ENCODE assay signal across 8 cellular contexts in the genomic region with DNA sequence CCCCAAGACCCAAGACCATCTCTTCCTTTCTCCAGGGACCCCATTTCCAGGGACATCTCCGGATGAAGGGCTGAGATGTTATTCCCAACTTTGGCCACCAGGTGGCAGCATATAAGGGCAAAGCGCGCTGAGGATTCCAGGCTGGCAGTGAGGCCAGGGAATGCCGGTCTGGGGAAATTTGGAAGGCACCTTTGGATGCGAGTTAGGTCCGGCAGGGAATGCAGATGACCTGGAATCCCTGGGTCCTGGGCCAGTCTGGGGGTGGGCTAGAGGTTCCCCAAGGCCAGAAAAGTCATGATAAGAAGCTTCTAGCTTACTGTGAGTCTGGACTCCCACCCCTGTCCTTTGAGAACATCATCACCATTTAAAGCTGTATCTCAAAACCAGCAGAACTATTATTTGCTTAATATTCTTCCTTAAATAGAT. TPM values are rescaled to one million over a fixed set of nuclear protein-coding genes. Genes with fewer than 3 reads are reported as not detected.
DNase-seq lines count a peak whose midpoint lies in the region; ATAC-seq and TF ChIP-seq lines count a peak whose summit lies in the region.

No MANE protein-coding gene starts in this region.

- no peaks in the 10 kb centered on the region for H3K9me3 ChIP-seq in right lobe of liver

- H3K4me1 ChIP-seq in right lobe of liver: peaks cover 0 to 50% (median 21%) of the 10 kb centered on the region in 4 donors

- H3K36me3 ChIP-seq in right lobe of liver: no peaks in the 10 kb centered on the region

- H3K4me3 ChIP-seq in coronary artery (no peak overlapping the region), right lobe of liver (no peak overlapping the region)

- intact Hi-C loops in right lobe of liver (cut with DNase I): no loop called here

- H3K27ac ChIP-seq in coronary artery (no peak overlapping the region), right lobe of liver (peak overlapping the region in 1 of 3 donors; percentile 80)

- 0% methylated on average over 6 of the region's 6 CpGs for WGBS in right lobe of liver (ENCODE audit: insufficient coverage, low coverage, low lambda C conversion rate, missing lambda C conversion rate)

- ATAC-seq in right lobe of liver (peak in 3 of 4 donors; percentile 8 to 21 (median 15)), GM18867 (IDR thresholded peaks at IDR 0.05; ENCODE audit: unreplicated experiment) (no peak)

- H3K27me3 ChIP-seq in right lobe of liver: no peaks in the 10 kb centered on the region

- DNase-seq in NCI-H748 (lab: John Stamatoyannopoulos, UW; ENCODE audit: unreplicated experiment): peak; percentile 43
- no peak for DNase-seq in NCI-H748 treated with DMSO at 0.1 percent for 48 hours (lab: John Stamatoyannopoulos, UW)
- peak; percentile 69 for DNase-seq in NCI-H146 (lab: John Stamatoyannopoulos, UW)
- DNase-seq in activated CD4-positive, alpha-beta T cell treated with anti-CD3 and anti-CD28 coated beads for 4 hours: peak; percentile 20 to 43
- no peak for DNase-seq in coronary artery (ENCODE audit: low spot score)
- DNase-seq in right lobe of liver: peak; percentile 63 to 81 (median 79)
- DNase-seq in stimulated activated CD4-positive, alpha-beta T cell treated with anti-CD3 and anti-CD28 coated beads, TNF-alpha, amount 100 ng/mL, for 4 hours (ENCODE audit: low read depth in 3 of 3): peak in 2 of 3 experiments; percentile 6 to 12

- no peak for TF ChIP-seq POLR2A in right lobe of liver (IDR thresholded peaks at IDR 0.05)

- peak; percentile 94 for TF ChIP-seq CTCF in coronary artery (IDR thresholded peaks at IDR 0.05)
- peak; percentile 88 to 93 (median 90) for TF ChIP-seq CTCF in right lobe of liver (IDR thresholded peaks at IDR 0.05)

RNA-seq across cellular contexts. Expression of gene CHST13, which starts 1.6 kb away (rescaled TPM):
- 10 to 100 TPM; 23.5 to 48.9 (median 28.2) TPM for total RNA-seq in right lobe of liver

RNA-seq across cellular contexts. Expression of gene UROC1, which starts 4.8 kb away (rescaled TPM):
- 100 to 1,000 TPM in 1 of 6 experiments, 10 to 100 TPM in 5; 15.1 to 101 (median 55.8) TPM for total RNA-seq in right lobe of liver

RNA-seq across cellular contexts. Expression of gene C3orf22, which starts 36.4 kb away (rescaled TPM):
- not detected for total RNA-seq in right lobe of liver

RNA-seq across cellular contexts. Expression of gene ZXDC, which starts 46.7 kb away (rescaled TPM):
- total RNA-seq in right lobe of liver: 10 to 100 TPM; 16.4 to 30.2 (median 24.0) TPM

Comparison
In these comparisons a context has a peak if more than half of its experiments do, and no peak if none do; other contexts are left out.
1. DNase-seq: peak in NCI-H748 (single experiment), NCI-H146 (single experiment), activated CD4-positive, alpha-beta T cell treated with anti-CD3 and anti-CD28 coated beads for 4 hours (2 of 2), right lobe of liver (3 of 3) and stimulated activated CD4-positive, alpha-beta T cell treated with anti-CD3 and anti-CD28 coated beads, TNF-alpha, amount 100 ng/mL, for 4 hours (2 of 3); none in NCI-H748 treated with DMSO at 0.1 percent for 48 hours (single experiment) and coronary artery (single experiment).